ENCODE assay signal across 9 cellular contexts in the genomic region with DNA sequence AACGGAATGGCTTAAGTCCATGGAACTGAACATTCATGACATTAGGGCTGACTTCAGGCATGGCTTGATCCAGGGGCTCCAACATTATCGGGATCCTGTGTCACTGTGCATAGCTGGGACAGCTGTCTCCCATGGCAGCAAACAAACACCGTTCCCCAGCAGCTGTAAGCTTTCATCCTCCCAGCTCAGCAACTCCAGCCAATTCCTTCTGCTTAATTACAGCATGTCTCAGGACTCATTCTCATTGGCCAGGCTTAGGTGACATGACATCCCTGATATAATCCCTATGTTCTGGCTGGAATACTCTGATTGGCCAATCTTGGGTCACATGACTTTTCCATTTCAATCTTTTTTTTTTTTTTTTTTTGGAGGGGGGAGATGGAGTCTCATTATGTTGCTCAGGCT. TPM values are rescaled to one million over a fixed set of nuclear protein-coding genes. Genes with fewer than 3 reads are reported as not detected.
DNase-seq lines count a peak whose midpoint lies in the region; ATAC-seq and TF ChIP-seq lines count a peak whose summit lies in the region.
"Had no signal": no experiment of that assay in that cellular context is flagged by ENCODE, and none has a peak within 500 bp of the region (broad histone marks: within the 10 kb centered on the region; RNA-seq: fewer than 3 reads in every experiment).

No MANE protein-coding gene starts in this region.

- ATAC-seq in GM19351 (IDR thresholded peaks at IDR 0.05; ENCODE audit: unreplicated experiment) (no peak), T-cell (replicated peaks in 1 of 4) (no peak), GM19023 (IDR thresholded peaks at IDR 0.05; ENCODE audit: unreplicated experiment) (no peak)

- no peak overlapping the region for H2BK20ac ChIP-seq in H9 (ENCODE audit: low read depth, low read length, poor library complexity, severe bottlenecking)

- H3K23me2 ChIP-seq in H9 (ENCODE audit: insufficient read length, low read depth, low read length, poor library complexity, severe bottlenecking): no peaks in the 10 kb centered on the region

- H3K9me3 Mint-ChIP-seq in H9: peaks cover 0 to 4% of the 10 kb centered on the region in 2 experiments; a peak in 2 of 5 replicates
- no peaks in the 10 kb centered on the region for H3K9me3 Mint-ChIP-seq in T-cell

- in situ Hi-C loops in brain microvascular endothelial cell (cut with HindIII; ENCODE audit: low pct_ligation_motif_present, low sequenced_read_pairs): no loop called here

- H3K27me3 ChIP-seq in brain microvascular endothelial cell (replicated peaks) (no peaks in the 10 kb centered on the region), H9 (ENCODE audit: insufficient read depth, low read length) (no peaks in the 10 kb centered on the region)

- no peaks in the 10 kb centered on the region for H3K36me3 ChIP-seq in brain microvascular endothelial cell (replicated peaks)

- H3K14ac ChIP-seq in H9 (ENCODE audit: insufficient read depth, low read length): no peak overlapping the region

- no CpG with 5 or more reads among the region's 3 CpGs for WGBS in H9 (ENCODE audit: extremely low coverage, insufficient read length, low lambda C conversion rate)

- no peak overlapping the region for H4K91ac ChIP-seq in H9 (ENCODE audit: insufficient read length, low read depth, low read length)

- H2AK5ac ChIP-seq in H9 (ENCODE audit: insufficient read length, low read length): no peak overlapping the region

- H3K27me3 Mint-ChIP-seq in H9 (ENCODE audit: low read depth) (peaks cover 23% of the 10 kb centered on the region), T-cell (no peaks in the 10 kb centered on the region)

- H3K4ac ChIP-seq in H9 (ENCODE audit: low read depth, low read length): no peak overlapping the region

- no peaks in the 10 kb centered on the region for H3K36me3 Mint-ChIP-seq in H9 (ENCODE audit: insufficient read depth in 1 of 3, low read depth in 3 of 3)
- H3K36me3 Mint-ChIP-seq in T-cell: no peaks in the 10 kb centered on the region

- H4K20me1 ChIP-seq in H9 (ENCODE audit: control insufficient read depth, insufficient read depth, insufficient read length): no peaks in the 10 kb centered on the region

- H2AFZ ChIP-seq in H9 (ENCODE audit: low read length): no peak overlapping the region

- H3K27ac ChIP-seq in brain microvascular endothelial cell: no peak overlapping the region
- H3K27ac ChIP-seq in H9 (ENCODE audit: insufficient read length, low read depth, low read length): no peak overlapping the region

- H3K4me2 ChIP-seq in H9 (ENCODE audit: insufficient read depth, insufficient read length, low read length): no peak overlapping the region

- H3K9me3 ChIP-seq in H9 (ENCODE audit: control insufficient read depth, low read depth, low read length): no peaks in the 10 kb centered on the region

- H3K4me1 ChIP-seq in H9 (ENCODE audit: insufficient read depth, low read length): no peaks in the 10 kb centered on the region

- H3K27ac Mint-ChIP-seq in H9 (no peak overlapping the region; a peak in 1 of 7 replicates), T-cell (no peak overlapping the region)

- no peak overlapping the region for H4K8ac ChIP-seq in H9 (replicated peaks; ENCODE audit: insufficient read length, low read depth, low read length)

- H3K79me1 ChIP-seq in H9 (ENCODE audit: insufficient read depth, low read depth, low read length, poor library complexity, severe bottlenecking): no peaks in the 10 kb centered on the region

- no peak overlapping the region for H4K5ac ChIP-seq in H9 (ENCODE audit: insufficient read length, low read depth, low read length)

- no peak overlapping the region for H2BK5ac ChIP-seq in H9 (ENCODE audit: insufficient read length, low read length)

- no peak overlapping the region for H3T11ph ChIP-seq in H9 (ENCODE audit: low read length)

- no peak overlapping the region for H3K23ac ChIP-seq in H9 (ENCODE audit: insufficient read length, low read depth, low read length)

- TF ChIP-seq CTCF in brain microvascular endothelial cell (IDR thresholded peaks at IDR 0.05; ENCODE audit: low read depth, low read length, missing control alignments) (no peak), H9 (conservative IDR thresholded peaks at IDR 0.05) (no peak)

- CTCF ChIA-PET in T-cell (lab: Charles Lee): interaction anchor here (0.6 to 1.4 kb wide), 3 partner anchors 31 to 357 kb away, joined by 3 to 8 read pairs (median 6); no protein-coding TSS in a partner anchor

- no peaks in the 10 kb centered on the region for H3K79me2 ChIP-seq in H9 (ENCODE audit: insufficient read depth, low read length)

- no peak overlapping the region for H3K9ac ChIP-seq in H9 (ENCODE audit: extremely low read depth, insufficient read length, low read length)

- H3K4me1 Mint-ChIP-seq in H9 (peaks cover 4 to 8% of the 10 kb centered on the region in 2 experiments; a peak in 3 of 4 replicates), T-cell (peaks cover 6 to 9% (median 7%) of the 10 kb centered on the region in 3 donors)

- H3K4me3 Mint-ChIP-seq in H9 (no peak overlapping the region), T-cell (no peak overlapping the region)

- no peak overlapping the region for H3K18ac ChIP-seq in H9 (ENCODE audit: insufficient read length, low read depth, low read length)

- no peak overlapping the region for H3K4me3 ChIP-seq in brain microvascular endothelial cell (ENCODE audit: low read depth, low read length)

- no peak overlapping the region for H2BK120ac ChIP-seq in H9 (ENCODE audit: low read depth, low read length, poor library complexity, severe bottlenecking)

- H3K56ac ChIP-seq in H9 (ENCODE audit: insufficient read length, low read depth, low read length): no peak overlapping the region

- no peak overlapping the region for H2BK12ac ChIP-seq in H9 (ENCODE audit: insufficient read length, low read depth, low read length)

- peak; percentile 60 for DNase-seq in GM03348 (ENCODE audit: low spot score)
- DNase-seq in NCI-H2081 treated with DMSO at 0.1 percent for 48 hours (lab: John Stamatoyannopoulos, UW): peak; percentile 79
- peak; percentile 32 for DNase-seq in brain microvascular endothelial cell
- DNase-seq in myocyte (ENCODE audit: low read depth): peak; percentile 82
- no peak for DNase-seq in H9
- DNase-seq in T-cell: no peak
- DNase-seq: T-helper 2 cell had no signal

- H2BK15ac ChIP-seq in H9 (ENCODE audit: low read depth, low read length): no peak overlapping the region

- POLR2A ChIA-PET in T-cell (lab: Charles Lee): no interaction called here

RNA-seq across cellular contexts. Expression of a gene that starts 10.9 kb away (rescaled TPM):
- total RNA-seq in myocyte: 295 and 328 TPM in 2 replicates
- 493 TPM for polyA plus RNA-seq in myocyte (2012)
- 218 and 221 TPM in 2 replicates for total RNA-seq in H9 (2021)
- total RNA-seq in T-cell: 1,000 to 10,000 TPM in 3 of 5 donors, 100 to 1,000 TPM in 2; 777 to 1,202 (median 1,047) TPM

RNA-seq across cellular contexts. Expression of a gene that starts 21.0 kb away (rescaled TPM):
- total RNA-seq in myocyte (52.1 and 54.6 TPM in 2 replicates), H9 (2021) (23.1 and 24.0 TPM in 2 replicates), T-cell (1 to 10 TPM; 2.3 to 6.3 (median 4.0) TPM)
- polyA plus RNA-seq in myocyte (2012): 68.1 TPM

RNA-seq across cellular contexts. Expression of a gene that starts 44.1 kb away (rescaled TPM):
- total RNA-seq in myocyte (0.08 TPM in 1 of 2 replicates, not detected in the other), H9 (2021) (3.1 and 4.2 TPM in 2 replicates), T-cell (10 to 100 TPM; 16.7 to 29.7 (median 21.5) TPM)
- polyA plus RNA-seq in myocyte (2012): 2.8 TPM

Comparison
In these comparisons a context has a peak if more than half of its experiments do, and no peak if none do; other contexts are left out.
1. DNase-seq: peak in GM03348 (single experiment), NCI-H2081 treated with DMSO at 0.1 percent for 48 hours (single experiment), brain microvascular endothelial cell (single experiment) and myocyte (single experiment); none in H9 (single experiment) and T-cell (0 of 34).